ENCODE assay signal across 18 cellular contexts in the genomic region with DNA sequence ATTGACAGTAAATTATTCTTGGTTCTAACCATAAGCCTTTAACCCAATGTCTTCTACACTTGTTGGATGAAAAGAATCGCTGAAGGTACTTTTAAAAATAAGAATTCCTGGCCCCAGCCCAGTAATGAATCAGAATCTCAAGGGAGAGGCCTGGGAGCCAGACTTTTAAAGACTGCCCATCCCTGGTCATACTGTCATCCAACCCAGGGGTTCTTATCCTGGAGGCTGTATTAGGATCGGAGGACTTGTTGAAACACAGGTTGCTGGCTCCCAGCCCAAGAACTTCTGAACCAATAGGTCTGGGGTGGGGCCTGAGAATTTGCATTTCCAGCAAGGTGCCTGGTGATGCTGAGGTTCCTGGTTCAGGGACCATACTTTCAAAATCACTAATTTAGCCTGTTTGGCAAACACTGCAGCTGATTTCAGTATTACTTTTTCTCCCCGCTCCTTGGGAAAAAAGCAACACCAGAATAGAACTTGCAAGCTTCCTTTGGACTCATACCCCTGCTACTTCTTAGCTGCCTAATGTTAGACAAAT.
A peak's percentile ranks its signal among the peaks of the same experiment; 100 is the strongest.
DNase-seq lines count a peak whose midpoint lies in the region; ATAC-seq and TF ChIP-seq lines count a peak whose summit lies in the region.
"Had no signal": no experiment of that assay in that cellular context is flagged by ENCODE, and none has a peak within 500 bp of the region (broad histone marks: within the 10 kb centered on the region; RNA-seq: fewer than 3 reads in every experiment).

No MANE protein-coding gene starts in this region.

- peaks cover 72% of the 10 kb centered on the region for H3K36me3 Mint-ChIP-seq in activated CD8-positive, alpha-beta memory T cell treated with anti-CD3 and anti-CD28 coated beads, Interleukin-2, amount 10 ng/mL, durations not matched to agents 7 days and 5 days

- CTCF ChIA-PET in activated CD8-positive, alpha-beta memory T cell treated with anti-CD3 and anti-CD28 coated beads, Interleukin-2, amount 10 ng/mL, durations not matched to agents 7 days and 5 days (lab: Charles Lee) = interaction anchor here (1.4 kb wide), 1 partner anchor 11 kb away, joined by 3 read pairs; no protein-coding TSS in a partner anchor

- no peak for TF ChIP-seq CTCF in brain microvascular endothelial cell (IDR thresholded peaks at IDR 0.05; ENCODE audit: low read depth, low read length, missing control alignments)

- H3K27ac ChIP-seq in KOPT-K1 (ENCODE audit: low read depth, low read length, poor library complexity, severe bottlenecking) (peak overlapping the region; percentile 100), brain microvascular endothelial cell (no peak overlapping the region)
- H3K27ac ChIP-seq: esophagus squamous epithelium, left ventricle myocardium inferior, thoracic aorta had no signal

- in situ Hi-C loops in brain microvascular endothelial cell (cut with HindIII; ENCODE audit: low pct_ligation_motif_present, low sequenced_read_pairs) = no loop called here

- peak overlapping the region; percentile 82 for H3K27ac Mint-ChIP-seq in activated CD8-positive, alpha-beta memory T cell treated with anti-CD3 and anti-CD28 coated beads, Interleukin-2, amount 10 ng/mL, durations not matched to agents 7 days and 5 days

- H3K9me3 ChIP-seq in KOPT-K1 (ENCODE audit: insufficient read depth, low read length, poor library complexity, severe bottlenecking) = no peaks in the 10 kb centered on the region
- H3K9me3 ChIP-seq: esophagus squamous epithelium, left ventricle myocardium inferior, thoracic aorta had no signal

- H3K4me1 Mint-ChIP-seq in activated CD8-positive, alpha-beta memory T cell treated with anti-CD3 and anti-CD28 coated beads, Interleukin-2, amount 10 ng/mL, durations not matched to agents 7 days and 5 days = peaks cover 79% of the 10 kb centered on the region

- no peaks in the 10 kb centered on the region for H3K27me3 ChIP-seq in brain microvascular endothelial cell (replicated peaks)
- H3K27me3 ChIP-seq: esophagus squamous epithelium had no signal

- H3K4me3 ChIP-seq in brain microvascular endothelial cell (ENCODE audit: low read depth, low read length) = no peak overlapping the region
- H3K4me3 ChIP-seq: esophagus squamous epithelium, left ventricle myocardium inferior, thoracic aorta had no signal

- ATAC-seq in activated CD8-positive, alpha-beta memory T cell treated with anti-CD3 and anti-CD28 coated beads, Interleukin-2, amount 10 ng/mL, durations not matched to agents 7 days and 5 days = no peak
- no peak for ATAC-seq in GM21390 (IDR thresholded peaks at IDR 0.05; ENCODE audit: unreplicated experiment)

- peak overlapping the region; percentile 27 for H3K4me3 Mint-ChIP-seq in activated CD8-positive, alpha-beta memory T cell treated with anti-CD3 and anti-CD28 coated beads, Interleukin-2, amount 10 ng/mL, durations not matched to agents 7 days and 5 days
- H3K4me3 Mint-ChIP-seq: naive B cell had no signal

- H3K36me3 ChIP-seq in KOPT-K1 (ENCODE audit: insufficient read depth, low read length) (peaks cover 100% of the 10 kb centered on the region), brain microvascular endothelial cell (replicated peaks) (peaks cover 10% of the 10 kb centered on the region)
- H3K36me3 ChIP-seq: thoracic aorta had no signal

- no peak for DNase-seq in activated CD8-positive, alpha-beta memory T cell treated with anti-CD3 and anti-CD28 coated beads, Interleukin-2, amount 10 ng/mL, durations not matched to agents 7 days and 5 days
- no peak for DNase-seq in activated CD8-positive, alpha-beta memory T cell treated with anti-CD3 and anti-CD28 coated beads, Interleukin-2, amount 50 U/mL, for 48 hours
- DNase-seq in brain microvascular endothelial cell = peak; percentile 34
- peak; percentile 42 for DNase-seq in myocyte (ENCODE audit: low read depth)
- no peak for DNase-seq in GM19240 (ENCODE audit: insufficient read length, low spot score)
- DNase-seq in HPDE6-E6E7 (ENCODE audit: extremely low spot score) = no peak
- DNase-seq: activated CD4-positive, CD25-positive, alpha-beta regulatory T cell treated with anti-CD3 and anti-CD28 coated beads, Interleukin-2, amount 50 U/mL, for 72 hours; activated T-cell treated with anti-CD3 and anti-CD28 coated beads, Interleukin-2, amount 50 U/mL, for 48 hours; anterior cingulate cortex; dermis blood vessel endothelial cell; esophagus squamous epithelium; left ventricle myocardium inferior; MV-4-11; naive B cell; NCI-H2107 had no signal

- H3K9me3 Mint-ChIP-seq in activated CD8-positive, alpha-beta memory T cell treated with anti-CD3 and anti-CD28 coated beads, Interleukin-2, amount 10 ng/mL, durations not matched to agents 7 days and 5 days (ENCODE audit: low read depth) = peaks cover 2% of the 10 kb centered on the region
- H3K9me3 Mint-ChIP-seq: naive B cell had no signal

- no peaks in the 10 kb centered on the region for H3K27me3 Mint-ChIP-seq in activated CD8-positive, alpha-beta memory T cell treated with anti-CD3 and anti-CD28 coated beads, Interleukin-2, amount 10 ng/mL, durations not matched to agents 7 days and 5 days
- H3K27me3 Mint-ChIP-seq: naive B cell had no signal

Comparison
In these comparisons a context has a peak if more than half of its experiments do, and no peak if none do; other contexts are left out.
1. DNase-seq: peak in brain microvascular endothelial cell (single experiment) and myocyte (single experiment); none in activated CD8-positive, alpha-beta memory T cell treated with anti-CD3 and anti-CD28 coated beads, Interleukin-2, amount 10 ng/mL, durations not matched to agents 7 days and 5 days (single experiment), activated CD8-positive, alpha-beta memory T cell treated with anti-CD3 and anti-CD28 coated beads, Interleukin-2, amount 50 U/mL, for 48 hours (single experiment), GM19240 (single experiment) and HPDE6-E6E7 (single experiment).